Comparison of ENCODE assay signal across 22 cellular contexts in the genomic region with DNA sequence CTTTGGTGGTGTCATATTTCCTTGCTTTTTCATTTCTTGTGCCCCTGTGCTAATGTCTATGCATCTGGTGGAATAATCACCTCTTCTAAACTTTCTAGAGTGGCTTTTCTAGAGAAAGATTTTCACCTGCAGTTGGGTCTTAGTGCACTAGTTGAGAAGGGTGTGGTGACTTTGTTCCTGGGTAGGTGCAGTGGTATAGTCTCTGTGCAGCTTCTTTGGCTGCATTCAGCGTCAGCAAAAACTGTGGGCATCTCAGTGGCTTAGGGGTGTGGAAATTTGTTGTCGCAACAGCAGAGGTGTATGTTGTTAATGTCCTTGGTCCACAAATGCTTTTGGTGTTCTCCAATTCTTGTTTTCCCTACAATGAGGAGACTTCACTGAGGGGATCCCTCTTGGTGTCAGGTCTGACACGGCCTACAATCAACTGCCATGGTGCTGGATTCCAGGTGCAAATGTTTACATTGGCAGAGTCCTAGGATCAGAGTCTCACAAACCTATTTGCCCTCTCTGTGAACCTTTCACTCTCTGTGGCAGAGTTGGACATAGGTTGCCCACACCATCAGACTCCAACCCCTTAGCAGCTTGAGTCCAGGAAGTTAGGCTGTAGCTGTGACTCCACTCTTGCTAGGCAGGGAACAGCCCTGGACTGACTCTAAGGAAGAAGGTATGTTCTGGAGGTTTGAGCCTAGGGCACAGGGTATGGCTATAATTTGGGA. TPM values are rescaled to one million over a fixed set of nuclear protein-coding genes. Genes with fewer than 3 reads are reported as not detected.
DNase-seq lines count a peak whose midpoint lies in the region; FAIRE-seq and TF ChIP-seq lines count a peak whose summit lies in the region.
"Had no signal": no experiment of that assay in that cellular context is flagged by ENCODE, and none has a peak within 500 bp of the region (broad histone marks: within the 10 kb centered on the region; RNA-seq: fewer than 3 reads in every experiment).

No MANE protein-coding gene starts in this region.

- TF ChIP-seq CTCF in keratinocyte (optimal IDR thresholded peaks at IDR 0.05 in 1 of 3, IDR thresholded peaks at IDR 0.05 in 1 of 3, conservative IDR thresholded peaks at IDR 0.05 in 1 of 3; ENCODE audit: extremely low read depth in 1 of 3, insufficient read depth in 2 of 3, low read length in 3 of 3) (no peak), GM20000 (IDR thresholded peaks at IDR 0.05; ENCODE audit: extremely low read depth, missing control alignments) (no peak)

- H3K4me3 ChIP-seq in keratinocyte (ENCODE audit: control insufficient read depth in 2 of 3, extremely low read depth in 1 of 3, insufficient read depth in 2 of 3, low read depth in 1 of 3, low read length in 3 of 3) (no peak overlapping the region), small intestine (ENCODE audit: low read depth in 1 of 2, low read length in 2 of 2) (no peak overlapping the region)
- H3K4me3 ChIP-seq: BLaER1, SJCRH30 had no signal

- H3K4me1 ChIP-seq in keratinocyte (ENCODE audit: control insufficient read depth, extremely low read depth, insufficient read depth, low read length) (peaks cover 47% of the 10 kb centered on the region), small intestine (ENCODE audit: control insufficient read depth in 2 of 2, insufficient read depth in 1 of 2, low read depth in 1 of 2, low read length in 1 of 2) (peaks cover 0 to 3% of the 10 kb centered on the region in 2 donors)
- H3K4me1 ChIP-seq: BLaER1, SJCRH30 had no signal

- DNase-seq in HT-29 (ENCODE audit: low spot score) (peak; percentile 86), NCI-H774 (lab: John Stamatoyannopoulos, UW) (peak; percentile 51), keratinocyte (ENCODE audit: low read depth, low spot score) (no peak), small intestine (peak; percentile 89), NCI-H1092 (lab: John Stamatoyannopoulos, UW) (no peak), epidermal melanocyte (ENCODE audit: insufficient read length, low spot score) (no peak), GM20000 (ENCODE audit: low spot score) (no peak)
- DNase-seq: Calu3; CD8-positive, alpha-beta T cell; DMS79; NCI-H1436; NCI-H1930; NCI-H2171; NCI-H446; SJCRH30 had no signal

- dilution Hi-C loops in keratinocyte (cut with MboI; ENCODE audit: extremely low pct_ligation_motif_present, low sequenced_read_pairs): no loop called here

- peaks cover 1% of the 10 kb centered on the region for H3K9me3 ChIP-seq in keratinocyte (ENCODE audit: control insufficient read depth, low read depth, low read length)
- H3K9me3 ChIP-seq in small intestine (ENCODE audit: control insufficient read depth, low read depth): no peaks in the 10 kb centered on the region
- H3K9me3 ChIP-seq: BLaER1, SJCRH30 had no signal

- no peaks in the 10 kb centered on the region for H3K27me3 ChIP-seq in keratinocyte (ENCODE audit: control insufficient read depth, extremely low read depth, insufficient read depth, low read length)
- no peaks in the 10 kb centered on the region for H3K27me3 ChIP-seq in small intestine (ENCODE audit: control insufficient read depth in 2 of 2, insufficient read depth in 2 of 2, low read length in 2 of 2)
- H3K27me3 ChIP-seq: BLaER1, SJCRH30 had no signal

- no peaks in the 10 kb centered on the region for H3K79me2 ChIP-seq in keratinocyte (ENCODE audit: control insufficient read depth, insufficient read depth, low read length)

- peak overlapping the region; percentile 27 for H2AFZ ChIP-seq in keratinocyte (ENCODE audit: control insufficient read depth, low read length)

- H3K36me3 ChIP-seq in keratinocyte (ENCODE audit: control insufficient read depth in 2 of 2, extremely low read depth in 1 of 2, insufficient read depth in 2 of 2, low read length in 2 of 2) (peaks cover 0 to 3% of the 10 kb centered on the region in 2 experiments), small intestine (ENCODE audit: control insufficient read depth in 2 of 2, insufficient read depth in 2 of 2, low read length in 2 of 2) (no peaks in the 10 kb centered on the region)
- H3K36me3 ChIP-seq: BLaER1, SJCRH30 had no signal

- WGBS in small intestine, 3 donors: 49 to 81% (median 63%) methylated on average over 3 of the region's 3 CpGs

- H3K9ac ChIP-seq in keratinocyte (ENCODE audit: control insufficient read depth, extremely low read depth, insufficient read depth, low read length): no peak overlapping the region
- H3K9ac ChIP-seq: BLaER1 had no signal

- no peak overlapping the region for H3K4me2 ChIP-seq in keratinocyte (ENCODE audit: control insufficient read depth, extremely low read depth, insufficient read depth, low read depth, low read length)
- H3K4me2 ChIP-seq: BLaER1 had no signal

- peak overlapping the region; percentile 31 for H3K27ac ChIP-seq in keratinocyte (ENCODE audit: control insufficient read depth, insufficient read depth, low read length)
- peak overlapping the region in 1 of 2 donors; percentile 21 for H3K27ac ChIP-seq in small intestine (ENCODE audit: low read depth in 1 of 2, low read length in 1 of 2)
- H3K27ac ChIP-seq: BLaER1, RWPE1, SJCRH30 had no signal

- FAIRE-seq in keratinocyte (lab: Jason Lieb, UNC) (peak; percentile 46), small intestine (lab: Jason Lieb, UNC) (no peak)
- FAIRE-seq: GM12892, GM18507, H54 had no signal

- H4K20me1 ChIP-seq in keratinocyte (ENCODE audit: control insufficient read depth, extremely low read depth, insufficient read depth, low read length): no peaks in the 10 kb centered on the region
- H4K20me1 ChIP-seq: BLaER1 had no signal

- H3K9me1 ChIP-seq in keratinocyte (ENCODE audit: control insufficient read depth, extremely low read depth, insufficient read depth, low read length): peaks cover 2% of the 10 kb centered on the region

RNA-seq across cellular contexts. Expression of gene GDPD4, which starts 48.8 kb away (rescaled TPM):
- not detected in 2 replicates for total RNA-seq in HT-29 (2014; rRNA removed; shearing (Covaris generic))
- polyA plus RNA-seq in keratinocyte: not detected in 3 replicates
- not detected for polyA plus RNA-seq in keratinocyte (2011; ENCODE audit: low read depth)
- polyA plus RNA-seq in keratinocyte (2011; cell fraction: cytosol; rRNA removed): not detected in 2 replicates
- polyA plus RNA-seq in keratinocyte (2011; cell fraction: nucleus; rRNA removed): not detected in 2 replicates
- not detected in 2 replicates for polyA plus RNA-seq in keratinocyte (2012; ENCODE audit: low replicate concordance)
- polyA minus RNA-seq in keratinocyte: not detected in 3 replicates
- not detected for polyA minus RNA-seq in keratinocyte (2011; cell fraction: cytosol; rRNA and poly(A)+ RNA removed)
- not detected in 2 replicates for polyA minus RNA-seq in keratinocyte (2011; cell fraction: nucleus; rRNA and poly(A)+ RNA removed)
- 1 to 10 TPM in 1 of 3 donors, not detected in 2; 2.2 TPM for polyA plus RNA-seq in small intestine
- total RNA-seq: A673; Calu3; CD8-positive, alpha-beta T cell; MCF 10A; SJCRH30 had no signal

Comparison
In these comparisons a context has a peak if more than half of its experiments do, and no peak if none do; other contexts are left out.
1. DNase-seq: peak in HT-29 (single experiment), NCI-H774 (single experiment) and small intestine (single experiment); none in keratinocyte (single experiment), NCI-H1092 (single experiment), epidermal melanocyte (single experiment) and GM20000 (single experiment).